Comparison of ENCODE assay signal across 16 cellular contexts in the genomic region with DNA sequence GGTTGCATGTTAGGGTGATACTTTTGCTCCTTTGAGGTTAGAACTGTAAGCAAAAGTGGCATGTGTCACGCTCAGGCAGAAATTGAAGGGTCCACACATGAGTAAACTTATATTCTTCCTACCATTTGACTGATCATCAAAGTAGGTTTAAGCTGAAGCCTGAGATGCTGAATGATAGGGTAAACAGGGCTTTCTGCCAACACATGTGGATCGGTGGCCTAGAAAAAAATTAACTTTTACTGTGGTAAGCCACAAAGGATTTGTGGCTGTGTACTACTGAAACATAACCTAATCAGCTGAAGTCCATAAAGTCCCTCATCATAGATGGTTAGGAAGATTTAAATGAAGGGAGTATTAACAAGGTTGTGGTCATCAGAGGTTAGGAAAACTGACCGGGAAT.
"Had no signal": no experiment of that assay in that cellular context is flagged by ENCODE, and none has a peak within 500 bp of the region (broad histone marks: within the 10 kb centered on the region; RNA-seq: fewer than 3 reads in every experiment).

No MANE protein-coding gene starts in this region.

- H3K4me3 Mint-ChIP-seq: activated CD8-positive, alpha-beta T cell treated with anti-CD3 and anti-CD28 coated beads for 36 hours; activated T-helper 1 cell treated with anti-CD3 and anti-CD28 coated beads, Interleukin-12 subunit alpha, Interleukin-12 subunit beta, Interleukin-2, Interleukin-4 antibody, amounts not matched to agents 30 ng/mL and 10 ng/mL and 1 ng/mL, durations not matched to agents 14 hours and 24 hours and 36 hours had no signal

- ATAC-seq: activated CD8-positive, alpha-beta T cell treated with anti-CD3 and anti-CD28 coated beads for 36 hours; body of pancreas; stimulated activated naive CD8-positive, alpha-beta T cell treated with anti-CD3 and anti-CD28 coated beads, Interleukin-15, Interleukin-2, amounts not matched to agents 100 U/mL and 50 U/mL, for 24 hours; upper lobe of right lung had no signal

- H3K27me3 Mint-ChIP-seq: activated CD8-positive, alpha-beta T cell treated with anti-CD3 and anti-CD28 coated beads for 36 hours had no signal

- H3K36me3 ChIP-seq: suprapubic skin, upper lobe of right lung had no signal

- H3K4me3 ChIP-seq: body of pancreas, coronary artery, suprapubic skin, upper lobe of right lung had no signal

- H3K27ac Mint-ChIP-seq: activated CD8-positive, alpha-beta T cell treated with anti-CD3 and anti-CD28 coated beads for 36 hours; activated T-helper 1 cell treated with anti-CD3 and anti-CD28 coated beads, Interleukin-12 subunit alpha, Interleukin-12 subunit beta, Interleukin-2, Interleukin-4 antibody, amounts not matched to agents 30 ng/mL and 10 ng/mL and 1 ng/mL, durations not matched to agents 14 hours and 24 hours and 36 hours had no signal

- DNase-seq: activated CD8-positive, alpha-beta memory T cell treated with anti-CD3 and anti-CD28 coated beads, Interleukin-2, amount 50 U/mL, for 4 hours; activated CD8-positive, alpha-beta T cell treated with anti-CD3 and anti-CD28 coated beads for 36 hours; activated naive CD4-positive, alpha-beta T cell; body of pancreas; central memory CD4-positive, alpha-beta T cell; effector CD4-positive, alpha-beta T cell; foreskin melanocyte; kidney; mesendoderm; stimulated activated CD4-positive, alpha-beta T cell treated with anti-CD3 and anti-CD28 coated beads, Interleukin-4, amount 100 ng/mL, for 1 hour; stimulated activated CD8-positive, alpha-beta memory T cell treated with anti-CD3 and anti-CD28 coated beads, Interleukin-4, amount 100 ng/mL, for 48 hours; stimulated activated naive CD8-positive, alpha-beta T cell treated with anti-CD3 and anti-CD28 coated beads, Interleukin-15, Interleukin-2, amounts not matched to agents 100 U/mL and 50 U/mL, for 24 hours; upper lobe of right lung had no signal

- H3K9me3 Mint-ChIP-seq: activated T-helper 1 cell treated with anti-CD3 and anti-CD28 coated beads, Interleukin-12 subunit alpha, Interleukin-12 subunit beta, Interleukin-2, Interleukin-4 antibody, amounts not matched to agents 30 ng/mL and 10 ng/mL and 1 ng/mL, durations not matched to agents 14 hours and 24 hours and 36 hours had no signal

- H3K27me3 ChIP-seq: body of pancreas, suprapubic skin, upper lobe of right lung had no signal
